ENCODE assay signal across 8 cellular contexts in the genomic region with DNA sequence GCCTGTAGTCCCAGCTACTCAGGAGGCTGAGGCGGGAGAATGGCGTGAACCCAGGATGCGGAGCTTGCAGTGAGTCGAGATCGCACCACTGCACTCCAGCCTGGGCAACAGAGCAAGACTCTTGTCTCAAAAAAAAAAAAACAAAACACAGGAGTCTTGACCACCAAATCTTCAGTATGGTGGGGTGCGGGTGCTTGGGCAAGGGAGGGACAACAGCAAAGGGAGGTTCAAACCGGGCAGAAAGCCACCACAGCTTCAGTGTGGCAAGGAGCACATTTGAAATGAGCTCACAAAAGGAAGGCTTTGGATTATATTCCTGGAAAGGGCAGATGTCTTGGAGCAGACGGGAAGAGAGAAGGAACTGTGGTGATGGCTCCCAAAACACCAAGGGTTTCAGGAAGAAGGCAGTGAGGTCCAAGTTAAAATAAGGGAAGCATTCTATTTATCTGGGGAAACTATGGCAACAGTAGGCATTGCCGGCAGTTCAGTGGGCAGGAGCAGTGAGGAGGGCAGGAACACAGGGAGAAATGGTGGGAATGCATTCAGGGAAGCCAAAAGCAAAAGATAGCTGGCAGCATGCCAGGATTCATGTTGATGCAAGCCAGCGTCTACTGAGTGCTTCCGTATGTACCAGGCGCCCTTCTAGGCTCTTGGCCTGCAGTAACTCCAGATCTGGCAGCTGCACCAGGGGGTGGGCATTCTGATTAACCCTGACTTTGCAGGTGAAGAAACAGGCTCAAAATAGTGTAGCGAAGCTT. TPM values are rescaled to one million over a fixed set of nuclear protein-coding genes. Genes with fewer than 3 reads are reported as not detected.
DNase-seq lines count a peak whose midpoint lies in the region; ATAC-seq, FAIRE-seq and TF ChIP-seq lines count a peak whose summit lies in the region.

No MANE protein-coding gene starts in this region.

- H3K27ac Mint-ChIP-seq in stimulated activated naive CD8-positive, alpha-beta T cell treated with anti-CD3 and anti-CD28 coated beads, Interleukin-15, Interleukin-2, amounts not matched to agents 100 ng/mL and 50 ng/mL, for 24 hours: peak overlapping the region; percentile 78

- H3F3A ChIP-seq in PC-3 (ENCODE audit: low read length, unreplicated experiment): no peaks in the 10 kb centered on the region

- H3K79me2 ChIP-seq in PC-3 (ENCODE audit: low read length): no peaks in the 10 kb centered on the region

- H3K9ac ChIP-seq in PC-3 (ENCODE audit: low read length): no peak overlapping the region

- peaks cover 45% of the 10 kb centered on the region for H3K4me1 Mint-ChIP-seq in stimulated activated naive CD8-positive, alpha-beta T cell treated with anti-CD3 and anti-CD28 coated beads, Interleukin-15, Interleukin-2, amounts not matched to agents 100 ng/mL and 50 ng/mL, for 24 hours (ENCODE audit: low read depth)

- H3K9me2 ChIP-seq in PC-3 (replicated peaks; ENCODE audit: low read length): no peaks in the 10 kb centered on the region

- intact Hi-C loops in PC-3 (cut with micrococcal nuclease): no loop called here

- no peak for FAIRE-seq in bronchial epithelial cell (lab: Jason Lieb, UNC)

- TF ChIP-seq CTCF in bronchial epithelial cell (IDR thresholded peaks at IDR 0.05; ENCODE audit: insufficient read depth, low read length, severe bottlenecking) (no peak), kidney epithelial cell (IDR thresholded peaks at IDR 0.05; ENCODE audit: insufficient read depth, low read length, poor library complexity, severe bottlenecking) (no peak), PC-3 (conservative IDR thresholded peaks at IDR 0.05; ENCODE audit: low read depth, low read length) (no peak)

- BruUV-seq in PC-3 (replicated peaks; lab: Mats Ljungman, UMichigan): no TSS peak

- H3K27me3 Mint-ChIP-seq in stimulated activated naive CD8-positive, alpha-beta T cell treated with anti-CD3 and anti-CD28 coated beads, Interleukin-15, Interleukin-2, amounts not matched to agents 100 ng/mL and 50 ng/mL, for 24 hours: no peaks in the 10 kb centered on the region

- no peak overlapping the region for H3K4me2 ChIP-seq in PC-3 (ENCODE audit: low read length)

- no peak overlapping the region for H3K27ac ChIP-seq in PC-3 (ENCODE audit: low read length)

- H4K20me1 ChIP-seq in PC-3 (ENCODE audit: low read length): no peaks in the 10 kb centered on the region

- H3K36me3 Mint-ChIP-seq in stimulated activated naive CD8-positive, alpha-beta T cell treated with anti-CD3 and anti-CD28 coated beads, Interleukin-15, Interleukin-2, amounts not matched to agents 100 ng/mL and 50 ng/mL, for 24 hours (ENCODE audit: low read depth): peaks cover 37% of the 10 kb centered on the region

- peaks cover 14% of the 10 kb centered on the region; the same call in 1 of the 2 replicates for H3K4me1 ChIP-seq in PC-3 (ENCODE audit: insufficient read depth, low read length)

- peak; percentile 79 for DNase-seq in GM03348 (ENCODE audit: low spot score)
- peak; percentile 59 for DNase-seq in NCI-H2196 treated with DMSO at 0.1 percent for 48 hours (lab: John Stamatoyannopoulos, UW; ENCODE audit: unreplicated experiment)
- peak; percentile 92 for DNase-seq in bronchial epithelial cell (ENCODE audit: low read depth)
- peak; percentile 41 for DNase-seq in kidney epithelial cell (ENCODE audit: low read depth)
- DNase-seq in stimulated activated CD4-positive, alpha-beta T cell treated with anti-CD3 and anti-CD28 coated beads, Interleukin-1b, Interleukin-23, amount 100 ng/mL, for 48 hours: no peak
- DNase-seq in PC-3: no peak

- CTCF ChIA-PET in PC-3 (lab: Charles Lee): no interaction called here

- H3K4me3 ChIP-seq in bronchial epithelial cell (ENCODE audit: low read depth, low read length) (no peak overlapping the region), kidney epithelial cell (ENCODE audit: low read depth, low read length) (no peak overlapping the region), PC-3 (ENCODE audit: low read length) (no peak overlapping the region)

- POLR2A ChIA-PET in PC-3 (lab: Charles Lee; ENCODE audit: unreplicated experiment): no interaction called here

- H2AFZ ChIP-seq in PC-3 (ENCODE audit: low read length): no peak overlapping the region

- peak overlapping the region; percentile 39 for H3K4me3 Mint-ChIP-seq in stimulated activated naive CD8-positive, alpha-beta T cell treated with anti-CD3 and anti-CD28 coated beads, Interleukin-15, Interleukin-2, amounts not matched to agents 100 ng/mL and 50 ng/mL, for 24 hours

- H3K36me3 ChIP-seq in bronchial epithelial cell (ENCODE audit: control insufficient read depth, insufficient read depth, low read length) (peaks cover under 1% of the 10 kb centered on the region), kidney epithelial cell (ENCODE audit: control insufficient read depth, insufficient read depth, low read length) (no peaks in the 10 kb centered on the region), PC-3 (ENCODE audit: low read depth, low read length) (no peaks in the 10 kb centered on the region)

- ATAC-seq in HG03439 (IDR thresholded peaks at IDR 0.05; ENCODE audit: unreplicated experiment): no peak
- no peak for ATAC-seq in PC-3

- H3K9me3 ChIP-seq in PC-3 (ENCODE audit: low read length): no peaks in the 10 kb centered on the region

- H3K27me3 ChIP-seq in bronchial epithelial cell (ENCODE audit: control insufficient read depth, insufficient read depth, low read length) (no peaks in the 10 kb centered on the region), kidney epithelial cell (ENCODE audit: control insufficient read depth, insufficient read depth, low read length) (no peaks in the 10 kb centered on the region), PC-3 (ENCODE audit: low read length) (no peaks in the 10 kb centered on the region)

- no peaks in the 10 kb centered on the region for H3K9me3 Mint-ChIP-seq in stimulated activated naive CD8-positive, alpha-beta T cell treated with anti-CD3 and anti-CD28 coated beads, Interleukin-15, Interleukin-2, amounts not matched to agents 100 ng/mL and 50 ng/mL, for 24 hours

RNA-seq across cellular contexts. Expression of a gene that starts 51.0 kb away (rescaled TPM):
- total RNA-seq in bronchial epithelial cell (126 and 181 TPM in 2 replicates), kidney epithelial cell (103 and 130 TPM in 2 replicates), PC-3 (2014; rRNA removed) (213 and 309 TPM in 2 replicates)

Comparison
In these comparisons a context has a peak if more than half of its experiments do, and no peak if none do; other contexts are left out.
1. DNase-seq: peak in GM03348 (single experiment), NCI-H2196 treated with DMSO at 0.1 percent for 48 hours (single experiment), bronchial epithelial cell (single experiment) and kidney epithelial cell (single experiment); none in stimulated activated CD4-positive, alpha-beta T cell treated with anti-CD3 and anti-CD28 coated beads, Interleukin-1b, Interleukin-23, amount 100 ng/mL, for 48 hours (single experiment) and PC-3 (single experiment).